In the genomic region with DNA sequence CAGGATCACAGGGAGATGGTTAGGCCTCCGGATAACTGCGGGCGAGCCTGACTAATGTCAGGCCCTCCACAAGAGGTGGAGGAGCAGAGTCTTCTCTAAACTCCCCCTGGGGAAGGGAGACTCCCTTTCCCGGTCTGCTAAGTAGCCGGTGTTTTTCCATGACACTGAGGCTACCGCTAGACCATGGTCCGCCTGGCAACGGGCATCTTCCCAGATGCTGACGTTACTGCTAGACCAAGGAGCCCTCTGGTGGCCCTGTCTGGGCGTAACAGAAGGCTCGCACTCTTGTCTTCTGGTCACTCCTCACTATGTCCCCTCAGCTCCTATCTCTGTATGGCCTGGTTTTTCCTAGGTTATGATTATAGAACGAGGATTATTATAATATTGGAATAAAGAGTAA, we compare ENCODE assay signal across 8 cellular contexts.
A peak's percentile ranks its signal among the peaks of the same experiment; 100 is the strongest.
DNase-seq lines count a peak whose midpoint lies in the region; ATAC-seq and TF ChIP-seq lines count a peak whose summit lies in the region.
"Not testable (repeated sequence)": the region's sequence is repeated elsewhere in the genome, so short reads cannot be mapped to it uniquely, and the experiment has no call there.

No MANE protein-coding gene starts in this region.

- H3K36me3 Mint-ChIP-seq in GM23338 (ENCODE audit: low read depth) = peaks cover 14% of the 10 kb centered on the region; the same call in 2 of the 3 replicates

- not testable (repeated sequence) for TF ChIP-seq POLR2A in heart left ventricle (IDR thresholded peaks at IDR 0.05)

- peaks cover 10% of the 10 kb centered on the region for H3K4me1 Mint-ChIP-seq in GM23338

- not testable (repeated sequence) for H3K36me3 ChIP-seq in BJ (ENCODE audit: control insufficient read depth, insufficient read depth, low read length); GM23338 (ENCODE audit: insufficient read depth); smooth muscle cell (ENCODE audit: low read depth)
- H3K36me3 ChIP-seq in heart left ventricle (peaks cover 0 to 44% (median 27%) of the 10 kb centered on the region in 9 donors), lower lobe of right lung (peaks cover 30% of the 10 kb centered on the region)

- not testable (repeated sequence) for H3K27me3 ChIP-seq in BJ (ENCODE audit: control insufficient read depth, insufficient read depth, low read length); GM23338 (ENCODE audit: insufficient read depth); heart left ventricle; lower lobe of right lung (ENCODE audit: low read depth); smooth muscle cell (ENCODE audit: low read depth)

- not testable (repeated sequence) for H3K9me3 Mint-ChIP-seq in GM23338

- CTCF ChIA-PET in BJ (lab: Yijun Ruan, JAX) = not testable (repeated sequence)

- not testable (repeated sequence) for H3K9ac ChIP-seq in smooth muscle cell (ENCODE audit: low read depth)

- not testable (repeated sequence) for H3K4me3 ChIP-seq in BJ (ENCODE audit: low read depth, low read length); GM23338; heart left ventricle; lower lobe of right lung; smooth muscle cell

- not testable (repeated sequence) for H3K9me2 ChIP-seq in GM23338 (ENCODE audit: insufficient read depth)

- H3K27ac Mint-ChIP-seq in GM23338 = peak overlapping the region; percentile 79

- not testable (repeated sequence) for H2AFZ ChIP-seq in GM23338; smooth muscle cell (ENCODE audit: low read depth)

- H3K4me3 Mint-ChIP-seq in GM23338 = not testable (repeated sequence)

- 78 to 90% (median 82%) methylated on average over 12 of the region's 12 CpGs for WGBS in heart left ventricle, 4 donors
- 65% methylated on average over 12 of the region's 12 CpGs for WGBS in smooth muscle cell (ENCODE audit: low lambda C conversion rate)

- H3K79me2 ChIP-seq in GM23338 (replicated peaks; ENCODE audit: insufficient read depth) = not testable (repeated sequence)
- H3K79me2 ChIP-seq in smooth muscle cell (ENCODE audit: low read depth) = peaks cover 11% of the 10 kb centered on the region

- H3K4me1 ChIP-seq in GM23338 (ENCODE audit: insufficient read depth); lower lobe of right lung; smooth muscle cell (ENCODE audit: low read depth): not testable (repeated sequence)
- H3K4me1 ChIP-seq in heart left ventricle = peaks cover 0 to 37% (median 13%) of the 10 kb centered on the region in 12 donors

- not testable (repeated sequence) for H3F3A ChIP-seq in GM23338 (replicated peaks; ENCODE audit: low read depth); smooth muscle cell (ENCODE audit: low read depth)

- POLR2A ChIA-PET in BJ (lab: Charles Lee) = not testable (repeated sequence)

- DNase-seq in BJ (ENCODE audit: low read depth); smooth muscle cell (lab: John Stamatoyannopoulos, UW; ENCODE audit: unreplicated experiment): not testable (repeated sequence)
- DNase-seq in GM23338 (ENCODE audit: low spot score) (peak; percentile 87), NOMO-1 treated with DMSO at 0.1 percent for 48 hours (lab: John Stamatoyannopoulos, UW; ENCODE audit: unreplicated experiment) (peak; percentile 3), dermis blood vessel endothelial cell (peak; percentile 19), heart left ventricle (peak in 3 of 5 donors; percentile 27 to 67 (median 59)), lower lobe of right lung (peak; percentile 51)

- H3K27ac ChIP-seq in GM23338 (ENCODE audit: low read depth) = peak overlapping the region; percentile 33; the same call in 1 of the 2 replicates
- not testable (repeated sequence) for H3K27ac ChIP-seq in VCaP; heart left ventricle; lower lobe of right lung; smooth muscle cell (ENCODE audit: low read depth)

- intact Hi-C loops in heart left ventricle (cut with DNase I); lower lobe of right lung (cut with DNase I): not testable (repeated sequence)

- H3K4me2 ChIP-seq in GM23338, smooth muscle cell: not testable (repeated sequence)

- not testable (repeated sequence) for H3K27me3 Mint-ChIP-seq in GM23338 (ENCODE audit: insufficient read depth, low read depth, poor library complexity)

- ATAC-seq in GM23338, heart left ventricle, lower lobe of right lung: not testable (repeated sequence)

- TF ChIP-seq CTCF in BJ (IDR thresholded peaks at IDR 0.05; ENCODE audit: insufficient read depth, low read depth, low read length) (0 out of 2 replicates have a peak, but pooled peaks have one; percentile 4), GM23338 (conservative IDR thresholded peaks at IDR 0.05; ENCODE audit: low read depth in 2 of 2) (peak; percentile 65 to 81), VCaP (conservative IDR thresholded peaks at IDR 0.05) (peak; percentile 49), heart left ventricle (IDR thresholded peaks at IDR 0.05) (peak in 10 of 12 donors; percentile 11 to 42 (median 26)), smooth muscle cell (IDR thresholded peaks at IDR 0.05; ENCODE audit: borderline replicate concordance, insufficient read depth, poor library complexity, severe bottlenecking) (peak; percentile 22)
- TF ChIP-seq CTCF in lower lobe of right lung (IDR thresholded peaks at IDR 0.05) = not testable (repeated sequence)

- not testable (repeated sequence) for H4K20me1 ChIP-seq in GM23338 (replicated peaks; ENCODE audit: insufficient read depth); smooth muscle cell (ENCODE audit: low read depth)

- H3K9me3 ChIP-seq in heart left ventricle; lower lobe of right lung; smooth muscle cell (replicated peaks; ENCODE audit: low read depth): not testable (repeated sequence)

TF ChIP-seq in GM23338, 12 proteins besides CTCF, POLR2A, EP300 and RAD21 (continues in another document):
- peak; percentile 79 for TF ChIP-seq CREB1 (CRISPR knock-in tag; IDR thresholded peaks at IDR 0.05; ENCODE audit: low read depth)
